10 cellular contexts compared by ENCODE assay signal in the genomic region with DNA sequence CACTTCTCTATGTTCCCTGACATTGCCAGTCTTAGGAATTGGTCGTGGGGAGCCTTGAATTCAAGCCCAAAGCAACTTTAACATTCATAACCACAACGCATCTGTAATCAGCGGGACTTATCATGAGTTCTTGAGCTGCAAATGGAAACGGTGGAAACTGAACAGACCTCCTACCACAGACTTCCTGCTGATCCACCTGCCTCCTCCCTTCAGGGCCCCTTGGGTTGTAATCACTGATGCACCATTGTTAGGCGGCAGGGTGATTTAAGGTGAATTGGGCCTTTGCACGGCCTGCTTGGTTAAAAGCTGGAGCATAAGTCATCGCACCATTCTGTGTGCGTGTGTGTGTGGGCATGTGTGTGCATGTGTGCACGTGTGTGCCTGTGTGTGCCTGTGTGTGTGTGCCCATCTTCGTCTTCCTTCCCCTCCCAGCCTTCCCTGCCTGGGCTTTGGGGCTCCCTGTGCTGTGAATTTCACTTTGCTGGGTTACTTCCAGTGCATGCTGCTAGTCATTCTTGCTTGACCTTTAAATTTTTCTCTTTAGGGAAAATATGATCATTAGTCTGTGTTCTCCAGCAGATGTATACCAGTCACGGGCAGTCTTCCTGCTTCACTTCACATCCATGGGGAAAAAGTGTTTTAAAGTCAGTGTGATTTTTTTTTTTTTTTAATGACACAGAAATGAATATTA. TPM values are rescaled to one million over a fixed set of nuclear protein-coding genes. Genes with fewer than 3 reads are reported as not detected.
A peak's percentile ranks its signal among the peaks of the same experiment; 100 is the strongest.
DNase-seq lines count a peak whose midpoint lies in the region; ATAC-seq and TF ChIP-seq lines count a peak whose summit lies in the region.
"Had no signal": no experiment of that assay in that cellular context is flagged by ENCODE, and none has a peak within 500 bp of the region (broad histone marks: within the 10 kb centered on the region; RNA-seq: fewer than 3 reads in every experiment).

No MANE protein-coding gene starts in this region.

- peak overlapping the region; percentile 37 for H3K4me3 Mint-ChIP-seq in activated CD4-positive, alpha-beta T cell treated with anti-CD3 and anti-CD28 coated beads for 36 hours

- ATAC-seq in activated CD4-positive, alpha-beta T cell treated with anti-CD3 and anti-CD28 coated beads for 36 hours: peak; percentile 85
- ATAC-seq in HG02973 (IDR thresholded peaks at IDR 0.05; ENCODE audit: unreplicated experiment) (no peak), GM18873 (IDR thresholded peaks at IDR 0.05; ENCODE audit: low FRiP score, unreplicated experiment) (no peak)

- POLR2A ChIA-PET in activated CD4-positive, alpha-beta T cell treated with anti-CD3 and anti-CD28 coated beads for 36 hours (lab: Charles Lee): no interaction called here
- POLR2A ChIA-PET in A673 (lab: Charles Lee; ENCODE audit: low non-redundant PET): no interaction called here

- H3K27me3 ChIP-seq in vagina (no peaks in the 10 kb centered on the region), A673 (replicated peaks; ENCODE audit: insufficient read depth, low read depth, low read length, poor library complexity) (no peaks in the 10 kb centered on the region)
- H3K27me3 ChIP-seq: BE2C had no signal

- H3K27ac Mint-ChIP-seq in activated CD4-positive, alpha-beta T cell treated with anti-CD3 and anti-CD28 coated beads for 36 hours: peak overlapping the region; percentile 79

- BruUV-seq in A673 (replicated peaks; lab: Mats Ljungman, UMichigan): no TSS peak

- H3K36me3 Mint-ChIP-seq in activated CD4-positive, alpha-beta T cell treated with anti-CD3 and anti-CD28 coated beads for 36 hours (ENCODE audit: low read depth): peaks cover 18% of the 10 kb centered on the region

- no peak for TF ChIP-seq CTCF in vagina (IDR thresholded peaks at IDR 0.05)
- TF ChIP-seq CTCF in A673 (conservative IDR thresholded peaks at IDR 0.05; ENCODE audit: low read depth, low read length): no peak

- H3K4me1 ChIP-seq in vagina (no peaks in the 10 kb centered on the region), A673 (ENCODE audit: insufficient read depth, low read length, poor library complexity, severe bottlenecking) (no peaks in the 10 kb centered on the region)

- no peak overlapping the region for H3K27ac ChIP-seq in vagina
- H3K27ac ChIP-seq in A673 (ENCODE audit: low read depth, low read length, poor library complexity, severe bottlenecking): no peak overlapping the region

- H3K4me3 ChIP-seq in vagina: no peak overlapping the region
- H3K4me3 ChIP-seq in A673 (ENCODE audit: low read depth, low read length, poor library complexity, severe bottlenecking): no peak overlapping the region

- H3K36me3 ChIP-seq in vagina (no peaks in the 10 kb centered on the region), A673 (ENCODE audit: insufficient read depth, low read length, poor library complexity, severe bottlenecking) (no peaks in the 10 kb centered on the region)
- H3K36me3 ChIP-seq: BE2C had no signal

- H3K9me3 ChIP-seq in vagina (no peaks in the 10 kb centered on the region), A673 (ENCODE audit: low read depth, low read length, poor library complexity, severe bottlenecking) (no peaks in the 10 kb centered on the region)
- H3K9me3 ChIP-seq: BE2C had no signal

- peaks cover 92% of the 10 kb centered on the region for H3K4me1 Mint-ChIP-seq in activated CD4-positive, alpha-beta T cell treated with anti-CD3 and anti-CD28 coated beads for 36 hours

- peak; percentile 64 for DNase-seq in stimulated activated CD4-positive, alpha-beta T cell treated with anti-CD3 and anti-CD28 coated beads, Interleukin-15, amount 100 ng/mL, for 24 hours
- no peak for DNase-seq in stimulated activated CD4-positive, alpha-beta T cell treated with anti-CD3 and anti-CD28 coated beads, Interleukin-2, amount 100 ng/mL, for 48 hours
- peak; percentile 71 for DNase-seq in activated CD4-positive, alpha-beta T cell treated with anti-CD3 and anti-CD28 coated beads for 36 hours
- DNase-seq in effector CD4-positive, alpha-beta T cell: peak; percentile 45
- no peak for DNase-seq in vagina (ENCODE audit: extremely low spot score in 2 of 2)
- no peak for DNase-seq in A673 (ENCODE audit: low spot score)
- DNase-seq: BE2C, NCI-H2171 had no signal

- no peaks in the 10 kb centered on the region for H3K9me3 Mint-ChIP-seq in activated CD4-positive, alpha-beta T cell treated with anti-CD3 and anti-CD28 coated beads for 36 hours (ENCODE audit: low read depth)

- no peak for TF ChIP-seq POLR2A in vagina (IDR thresholded peaks at IDR 0.05)

- CTCF ChIA-PET in activated CD4-positive, alpha-beta T cell treated with anti-CD3 and anti-CD28 coated beads for 36 hours (lab: Charles Lee): interaction anchor here (0.5 to 1.8 kb wide), 7 partner anchors 9 to 204 kb away, joined by 3 to 15 read pairs (median 3); no protein-coding TSS in a partner anchor
- CTCF ChIA-PET in A673 (lab: Charles Lee): no interaction called here

- intact Hi-C loops in activated CD4-positive, alpha-beta T cell treated with anti-CD3 and anti-CD28 coated beads for 36 hours (cut with DNase I, micrococcal nuclease): loop anchor here in 1 of 2 experiments (2.0 kb wide), 2 partner anchors 13 to 23 kb away; no protein-coding TSS in a partner anchor
- intact Hi-C loops in vagina (cut with DNase I): no loop called here
- intact Hi-C loops in A673 (cut with micrococcal nuclease; ENCODE audit: unreplicated experiment): no loop called here

- no peaks in the 10 kb centered on the region for H3K27me3 Mint-ChIP-seq in activated CD4-positive, alpha-beta T cell treated with anti-CD3 and anti-CD28 coated beads for 36 hours

RNA-seq across cellular contexts. Expression of a gene that starts 29.0 kb away (rescaled TPM):
- 10 to 100 TPM; 33.3 to 33.6 TPM for total RNA-seq in activated CD4-positive, alpha-beta T cell treated with anti-CD3 and anti-CD28 coated beads for 36 hours
- total RNA-seq in vagina (40.0 TPM), A673 (2021) (1.1 and 1.5 TPM in 2 replicates)

Comparison
In these comparisons a context has a peak if more than half of its experiments do, and no peak if none do; other contexts are left out.
1. DNase-seq: peak in stimulated activated CD4-positive, alpha-beta T cell treated with anti-CD3 and anti-CD28 coated beads, Interleukin-15, amount 100 ng/mL, for 24 hours (single experiment), activated CD4-positive, alpha-beta T cell treated with anti-CD3 and anti-CD28 coated beads for 36 hours (single experiment) and effector CD4-positive, alpha-beta T cell (single experiment); none in stimulated activated CD4-positive, alpha-beta T cell treated with anti-CD3 and anti-CD28 coated beads, Interleukin-2, amount 100 ng/mL, for 48 hours (0 of 2), vagina (0 of 2) and A673 (single experiment).
2. RNA of a gene that starts 29.0 kb away (total RNA-seq): 40.0 TPM in vagina (single experiment) and 33.3 to 33.6 TPM in activated CD4-positive, alpha-beta T cell treated with anti-CD3 and anti-CD28 coated beads for 36 hours; 1.1 to 1.5 TPM in A673; every median in the first group is over 10 times any median in the second.